In the genomic region with DNA sequence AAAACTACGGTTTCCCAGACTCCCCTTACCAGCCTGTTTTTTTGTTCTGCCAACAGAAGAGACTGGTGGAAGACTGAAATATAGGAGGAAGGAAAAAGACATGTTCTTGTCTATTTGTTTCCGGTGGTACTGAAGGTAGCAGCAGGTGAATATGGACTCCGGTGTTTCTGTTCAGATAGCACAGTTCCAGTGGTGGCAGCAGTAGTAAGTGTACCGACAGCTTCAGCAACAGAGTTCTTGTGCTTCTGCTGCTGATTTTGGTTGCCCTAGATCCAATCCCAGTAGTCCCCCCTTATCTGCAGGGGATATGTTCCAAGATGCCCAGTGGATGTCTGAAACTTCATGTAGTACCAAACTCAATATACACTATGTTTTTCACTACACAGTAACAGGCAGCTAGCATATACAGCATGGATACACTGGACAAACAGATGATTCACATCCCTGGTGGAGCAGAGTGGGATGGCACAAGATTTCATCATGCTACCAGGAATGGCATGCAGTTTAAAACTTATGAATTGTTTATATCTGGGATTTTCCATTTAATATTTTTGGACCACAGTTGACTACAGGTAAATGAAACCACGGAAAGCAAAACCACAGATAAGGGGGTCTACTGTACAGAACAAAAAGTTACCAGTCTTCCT, we compare ENCODE assay signal across 13 cellular contexts.
DNase-seq lines count a peak whose midpoint lies in the region; ATAC-seq, FAIRE-seq and TF ChIP-seq lines count a peak whose summit lies in the region.
"Had no signal": no experiment of that assay in that cellular context is flagged by ENCODE, and none has a peak within 500 bp of the region (broad histone marks: within the 10 kb centered on the region; RNA-seq: fewer than 3 reads in every experiment).

No MANE protein-coding gene starts in this region.

- dilution Hi-C loops in keratinocyte (cut with MboI; ENCODE audit: extremely low pct_ligation_motif_present, low sequenced_read_pairs), result no loop called here

- POLR2A ChIA-PET in AG04450 (lab: Yijun Ruan, JAX), result no interaction called here

- TF ChIP-seq CTCF in AG04450 (IDR thresholded peaks at IDR 0.05; ENCODE audit: low read depth, low read length) (peak; percentile 52), astrocyte (IDR thresholded peaks at IDR 0.05; ENCODE audit: insufficient read depth, low read depth, low read length) (peak; percentile 24), keratinocyte (optimal IDR thresholded peaks at IDR 0.05 in 1 of 3, IDR thresholded peaks at IDR 0.05 in 1 of 3, conservative IDR thresholded peaks at IDR 0.05 in 1 of 3; ENCODE audit: extremely low read depth in 1 of 3, insufficient read depth in 2 of 3, low read length in 3 of 3) (peak; percentile 18 to 25 (median 21))

- H2AFZ ChIP-seq in astrocyte (ENCODE audit: low read depth, low read length) (no peak overlapping the region), keratinocyte (ENCODE audit: control insufficient read depth, low read length) (no peak overlapping the region)

- DNase-seq in AG04450 (ENCODE audit: low read depth, low spot score) (peak; percentile 42), HS-27A (ENCODE audit: low read depth) (peak; percentile 31), astrocyte (ENCODE audit: low read depth) (peak; percentile 58), keratinocyte (ENCODE audit: low read depth, low spot score) (no peak), NCI-H1105 (lab: John Stamatoyannopoulos, UW) (no peak), cerebellum (ENCODE audit: low spot score) (no peak), NCI-H2227 (lab: John Stamatoyannopoulos, UW; ENCODE audit: unreplicated experiment) (no peak)
- DNase-seq: CD4-positive, alpha-beta T cell; MV-4-11; naive B cell; stimulated activated CD4-positive, alpha-beta T cell treated with anti-CD3 and anti-CD28 coated beads, Interleukin-12 subunit alpha, Interleukin-12 subunit beta, amount 100 ng/mL, for 4 hours had no signal

- no peaks in the 10 kb centered on the region for H3K27me3 Mint-ChIP-seq in astrocyte (ENCODE audit: low read depth, unreplicated experiment)
- H3K27me3 Mint-ChIP-seq: CD4-positive, alpha-beta T cell; naive B cell had no signal

- H3K36me3 ChIP-seq in astrocyte (ENCODE audit: insufficient read depth, low read length) (no peaks in the 10 kb centered on the region), keratinocyte (ENCODE audit: control insufficient read depth in 2 of 2, extremely low read depth in 1 of 2, insufficient read depth in 2 of 2, low read length in 2 of 2) (no peaks in the 10 kb centered on the region)

- H3K9me3 Mint-ChIP-seq in astrocyte (ENCODE audit: unreplicated experiment), result peaks cover 3% of the 10 kb centered on the region

- H3K9ac ChIP-seq in astrocyte (ENCODE audit: low read length), result no peak overlapping the region
- H3K9ac ChIP-seq in keratinocyte (ENCODE audit: control insufficient read depth, extremely low read depth, insufficient read depth, low read length), result peak overlapping the region; percentile 33

- peaks cover 8% of the 10 kb centered on the region for H3K36me3 Mint-ChIP-seq in astrocyte (ENCODE audit: low read depth, unreplicated experiment)

- no peaks in the 10 kb centered on the region for H4K20me1 ChIP-seq in astrocyte (ENCODE audit: insufficient read depth, low read length)
- no peaks in the 10 kb centered on the region for H4K20me1 ChIP-seq in keratinocyte (ENCODE audit: control insufficient read depth, extremely low read depth, insufficient read depth, low read length)

- H3K27me3 ChIP-seq in AG04450 (ENCODE audit: control insufficient read depth, insufficient read depth, low read length) (no peaks in the 10 kb centered on the region), astrocyte (ENCODE audit: insufficient read depth, low read length) (no peaks in the 10 kb centered on the region), keratinocyte (ENCODE audit: control insufficient read depth, extremely low read depth, insufficient read depth, low read length) (no peaks in the 10 kb centered on the region)

- peaks cover 19% of the 10 kb centered on the region for H3K4me1 Mint-ChIP-seq in astrocyte (ENCODE audit: low read depth, unreplicated experiment)

- H3K9me3 ChIP-seq in AG04450 (ENCODE audit: control insufficient read depth, insufficient read depth, low read length) (no peaks in the 10 kb centered on the region), astrocyte (ENCODE audit: insufficient read depth, low read depth, low read length) (peaks cover 2% of the 10 kb centered on the region), keratinocyte (ENCODE audit: control insufficient read depth, low read depth, low read length) (no peaks in the 10 kb centered on the region)

- CTCF ChIA-PET in AG04450 (lab: Charles Lee), result interaction anchor here (0.6 to 1.7 kb wide), 5 partner anchors 12 to 208 kb away, joined by 3 to 4 read pairs (median 3); no protein-coding TSS in a partner anchor

- H3K4me3 Mint-ChIP-seq in astrocyte (ENCODE audit: unreplicated experiment), result peak overlapping the region; percentile 24
- H3K4me3 Mint-ChIP-seq: CD4-positive, alpha-beta T cell; stimulated activated effector memory CD8-positive, alpha-beta T cell treated with anti-CD3 and anti-CD28 coated beads, Interleukin-12 subunit alpha, Interleukin-12 subunit beta, amount 100 ng/mL, for 72 hours had no signal

- peak overlapping the region; percentile 95 for H3K27ac Mint-ChIP-seq in astrocyte (ENCODE audit: unreplicated experiment)
- H3K27ac Mint-ChIP-seq: CD4-positive, alpha-beta T cell; stimulated activated effector memory CD8-positive, alpha-beta T cell treated with anti-CD3 and anti-CD28 coated beads, Interleukin-12 subunit alpha, Interleukin-12 subunit beta, amount 100 ng/mL, for 72 hours had no signal

- FAIRE-seq in astrocyte (lab: Jason Lieb, UNC) (peak; percentile 47), keratinocyte (lab: Jason Lieb, UNC) (no peak)

- no peak for ATAC-seq in GM21367 (IDR thresholded peaks at IDR 0.05; ENCODE audit: unreplicated experiment)
- ATAC-seq: stimulated activated effector memory CD8-positive, alpha-beta T cell treated with anti-CD3 and anti-CD28 coated beads, Interleukin-12 subunit alpha, Interleukin-12 subunit beta, amount 100 ng/mL, for 72 hours had no signal

- H3K4me3 ChIP-seq in AG04450 (ENCODE audit: low read depth, low read length) (no peak overlapping the region), astrocyte (ENCODE audit: insufficient read depth, low read depth, low read length) (no peak overlapping the region), keratinocyte (ENCODE audit: control insufficient read depth in 2 of 3, extremely low read depth in 1 of 3, insufficient read depth in 2 of 3, low read depth in 1 of 3, low read length in 3 of 3) (no peak overlapping the region)

- peak overlapping the region; percentile 55 for H3K27ac ChIP-seq in AG04450 (ENCODE audit: low read depth, low read length)
- H3K27ac ChIP-seq in astrocyte (ENCODE audit: low read depth, low read length), result no peak overlapping the region
- peak overlapping the region; percentile 63 for H3K27ac ChIP-seq in keratinocyte (ENCODE audit: control insufficient read depth, insufficient read depth, low read length)

- H3K4me1 ChIP-seq in astrocyte (ENCODE audit: insufficient read depth, low read length) (peaks cover 3% of the 10 kb centered on the region), keratinocyte (ENCODE audit: control insufficient read depth, extremely low read depth, insufficient read depth, low read length) (peaks cover 9% of the 10 kb centered on the region)

- H3K4me2 ChIP-seq in astrocyte (ENCODE audit: low read length), result no peak overlapping the region
- no peak overlapping the region for H3K4me2 ChIP-seq in keratinocyte (ENCODE audit: control insufficient read depth, extremely low read depth, insufficient read depth, low read depth, low read length)

- no peaks in the 10 kb centered on the region for H3K9me1 ChIP-seq in keratinocyte (ENCODE audit: control insufficient read depth, extremely low read depth, insufficient read depth, low read length)

- no peaks in the 10 kb centered on the region for H3K79me2 ChIP-seq in astrocyte (ENCODE audit: insufficient read depth, low read length)
- H3K79me2 ChIP-seq in keratinocyte (ENCODE audit: control insufficient read depth, insufficient read depth, low read length), result no peaks in the 10 kb centered on the region

Comparison
In these comparisons a context has a peak if more than half of its experiments do, and no peak if none do; other contexts are left out.
1. DNase-seq: peak in AG04450 (single experiment), HS-27A (single experiment) and astrocyte (single experiment); none in keratinocyte (single experiment), NCI-H1105 (single experiment), cerebellum (single experiment) and NCI-H2227 (single experiment).
2. Peak in every context shown above with its lines, with median percentiles within 50 percentile points of each other: CTCF ChIP-seq.